ENCODE assay signal across 17 cellular contexts in genomic region chr10:70965566-70965965, GRCh38.
"Had no signal": no experiment of that assay in that cellular context is flagged by ENCODE, and none has a peak within 500 bp of the region (broad histone marks: within the 10 kb centered on the region; RNA-seq: fewer than 3 reads in every experiment).

No MANE protein-coding gene starts in this region.

- ATAC-seq: Panc1, PC-3 had no signal

- DNase-seq: Kasumi-1, MM.1S, NCI-H1092 treated with DMSO at 0.1 percent for 48 hours, NCI-H1436, NCI-H187, NCI-H2029 treated with DMSO at 0.1 percent for 48 hours, NCI-H2171 treated with DMSO at 0.1 percent for 48 hours, NCI-H345, NCI-H526 treated with DMSO at 0.1 percent for 48 hours, NCI-H748 treated with DMSO at 0.1 percent for 48 hours, SHP77, SK-N-SH, SW 1271 had no signal

- H3K9ac ChIP-seq: KMS-11, SK-N-SH had no signal

- H3K9me3 ChIP-seq: SK-N-SH had no signal

- H3K27ac ChIP-seq: KMS-11, RWPE1 had no signal

- H3K4me2 ChIP-seq: KMS-11, SK-N-SH had no signal
